6 cellular contexts compared by ENCODE assay signal in genomic region chr3:118162627-118163588, GRCh38.
DNase-seq lines count a peak whose midpoint lies in the region; FAIRE-seq and TF ChIP-seq lines count a peak whose summit lies in the region.
"Not testable (repeated sequence)": the region's sequence is repeated elsewhere in the genome, so short reads cannot be mapped to it uniquely, and the experiment has no call there.

No MANE protein-coding gene starts in this region.

- not testable (repeated sequence) for H3K9me3 ChIP-seq in kidney (ENCODE audit: control insufficient read depth in 1 of 2, low read length in 2 of 2); liver (ENCODE audit: control insufficient read depth in 4 of 4, low read length in 3 of 4)

- not testable (repeated sequence) for H3K4me1 ChIP-seq in kidney (ENCODE audit: control insufficient read depth in 1 of 2, insufficient read depth in 1 of 2, low read depth in 1 of 2, low read length in 2 of 2); liver (ENCODE audit: control insufficient read depth in 4 of 4, insufficient read depth in 4 of 4, low read length in 3 of 4)

- peak overlapping the region; percentile 32 for H3K27ac ChIP-seq in C4-2B
- not testable (repeated sequence) for H3K27ac ChIP-seq in kidney (ENCODE audit: low read depth in 2 of 2, low read length in 2 of 2); liver (ENCODE audit: low read depth in 1 of 2, low read length in 2 of 2)

- TF ChIP-seq RAD21 in liver (IDR thresholded peaks at IDR 0.05): not testable (repeated sequence)

- not testable (repeated sequence) for H3K4me3 ChIP-seq in LNCaP clone FGC (ENCODE audit: low read depth, low read length); kidney (ENCODE audit: low read length in 2 of 2); liver (ENCODE audit: low read depth in 1 of 3, low read length in 3 of 3)

- H3K9ac ChIP-seq in kidney (ENCODE audit: low read length in 2 of 2); liver (ENCODE audit: low read depth in 1 of 2, low read length in 2 of 2): not testable (repeated sequence)

- H3K27me3 ChIP-seq in liver (ENCODE audit: control insufficient read depth in 4 of 4, insufficient read depth in 4 of 4, low read length in 3 of 4): not testable (repeated sequence)

- H3K36me3 ChIP-seq in kidney (ENCODE audit: control insufficient read depth in 1 of 2, insufficient read depth in 2 of 2, low read length in 2 of 2); liver (ENCODE audit: control insufficient read depth in 4 of 4, insufficient read depth in 3 of 4, low read depth in 1 of 4, low read length in 3 of 4): not testable (repeated sequence)

- intact Hi-C loops in kidney (cut with DNase I): not testable (repeated sequence)

- 63% methylated on average over 12 of the region's 12 CpGs for WGBS in liver

- FAIRE-seq in kidney (lab: Jason Lieb, UNC): not testable (repeated sequence)

- TF ChIP-seq CTCF in C4-2B (conservative IDR thresholded peaks at IDR 0.05) (peak; percentile 38), LNCaP clone FGC (IDR thresholded peaks at IDR 0.05; ENCODE audit: control insufficient read depth, extremely low read depth, insufficient read depth) (0 out of 2 replicates have a peak, but pooled peaks have one; percentile 10)
- TF ChIP-seq CTCF in kidney (IDR thresholded peaks at IDR 0.05; ENCODE audit: borderline replicate concordance, extremely low read depth, insufficient read depth); liver (IDR thresholded peaks at IDR 0.05; ENCODE audit: low read depth, low read length, missing input control): not testable (repeated sequence)

- DNase-seq in HT-29 (ENCODE audit: low spot score) (peak; percentile 63), LNCaP clone FGC (ENCODE audit: low read depth) (peak; percentile 8), SHP77 treated with DMSO at 0.1 percent for 48 hours (lab: John Stamatoyannopoulos, UW) (peak; percentile 8), kidney (peak; percentile 37)

TF ChIP-seq in liver, 16 proteins besides CTCF, POLR2A, EP300 and RAD21:
- TF ChIP-seq HNF4A (conservative IDR thresholded peaks at IDR 0.05) (peak; percentile 7 to 57), MAX (IDR thresholded peaks at IDR 0.05) (peak; percentile 14), RXRA (IDR thresholded peaks at IDR 0.05) (peak in 1 of 2 donors; percentile 31)

Comparison
In these comparisons a context has a peak if more than half of its experiments do, and no peak if none do; other contexts are left out.
1. DNase-seq: peak in every context shown above with its lines; median percentile 63 in HT-29; 37 in kidney; 8 in LNCaP clone FGC; 8 in SHP77 treated with DMSO at 0.1 percent for 48 hours.